In genomic region chr18:77101410-77102245, GRCh38 we compare ENCODE assay signal across 8 cellular contexts. TPM values are rescaled to one million over a fixed set of nuclear protein-coding genes. Genes with fewer than 3 reads are reported as not detected.
DNase-seq lines count a peak whose midpoint lies in the region; ATAC-seq, FAIRE-seq and TF ChIP-seq lines count a peak whose summit lies in the region.

No MANE protein-coding gene starts in this region.

- DNase-seq in AG20443 (ENCODE audit: low spot score) (peak; percentile 88), SW480 (ENCODE audit: low spot score) (peak; percentile 57), bronchial epithelial cell (ENCODE audit: low read depth) (peak; percentile 96), lung microvascular endothelial cell (ENCODE audit: low read depth in 2 of 2) (peak; percentile 64 to 96), NCI-H2196 (lab: John Stamatoyannopoulos, UW; ENCODE audit: unreplicated experiment) (no peak)

- peaks cover 3% of the 10 kb centered on the region for H3K36me3 ChIP-seq in bronchial epithelial cell (ENCODE audit: control insufficient read depth, insufficient read depth, low read length)

- ATAC-seq in GM19351 (IDR thresholded peaks at IDR 0.05; ENCODE audit: unreplicated experiment) (peak; percentile 29), HG03432 (IDR thresholded peaks at IDR 0.05; ENCODE audit: unreplicated experiment) (peak; percentile 51)
- ATAC-seq in stimulated activated memory B cell treated with anti-CD40 and anti-IgM and Interleukin-4, amounts not matched to agents 10 μg/mL and 1 μg/mL and 100 μg/mL, for 72 hours, result peak; percentile 77

- no peak for TF ChIP-seq CTCF in bronchial epithelial cell (IDR thresholded peaks at IDR 0.05; ENCODE audit: insufficient read depth, low read length, severe bottlenecking)

- H3K27me3 ChIP-seq in bronchial epithelial cell (ENCODE audit: control insufficient read depth, insufficient read depth, low read length), result no peaks in the 10 kb centered on the region

- H3K36me3 Mint-ChIP-seq in stimulated activated memory B cell treated with anti-CD40 and anti-IgM and Interleukin-4, amounts not matched to agents 10 μg/mL and 1 μg/mL and 100 μg/mL, for 72 hours, result peaks cover 66% of the 10 kb centered on the region

- H3K4me1 Mint-ChIP-seq in stimulated activated memory B cell treated with anti-CD40 and anti-IgM and Interleukin-4, amounts not matched to agents 10 μg/mL and 1 μg/mL and 100 μg/mL, for 72 hours, result peaks cover 84% of the 10 kb centered on the region

- peak overlapping the region; percentile 45 for H3K4me3 Mint-ChIP-seq in stimulated activated memory B cell treated with anti-CD40 and anti-IgM and Interleukin-4, amounts not matched to agents 10 μg/mL and 1 μg/mL and 100 μg/mL, for 72 hours

- H3K9me3 Mint-ChIP-seq in stimulated activated memory B cell treated with anti-CD40 and anti-IgM and Interleukin-4, amounts not matched to agents 10 μg/mL and 1 μg/mL and 100 μg/mL, for 72 hours, result no peaks in the 10 kb centered on the region

- H3K27ac Mint-ChIP-seq in stimulated activated memory B cell treated with anti-CD40 and anti-IgM and Interleukin-4, amounts not matched to agents 10 μg/mL and 1 μg/mL and 100 μg/mL, for 72 hours, result peak overlapping the region; percentile 92

- H3K4me3 ChIP-seq in bronchial epithelial cell (ENCODE audit: low read depth, low read length), result no peak overlapping the region

- H3K27me3 Mint-ChIP-seq in stimulated activated memory B cell treated with anti-CD40 and anti-IgM and Interleukin-4, amounts not matched to agents 10 μg/mL and 1 μg/mL and 100 μg/mL, for 72 hours, result no peaks in the 10 kb centered on the region

- peak; percentile 60 for FAIRE-seq in bronchial epithelial cell (lab: Jason Lieb, UNC)

RNA-seq across cellular contexts. Expression of gene MBP, which starts 31.0 kb away (rescaled TPM):
- total RNA-seq in bronchial epithelial cell (21.3 and 26.6 TPM in 2 replicates), lung microvascular endothelial cell (3.5 and 6.9 TPM in 2 replicates)
